In the genomic region with DNA sequence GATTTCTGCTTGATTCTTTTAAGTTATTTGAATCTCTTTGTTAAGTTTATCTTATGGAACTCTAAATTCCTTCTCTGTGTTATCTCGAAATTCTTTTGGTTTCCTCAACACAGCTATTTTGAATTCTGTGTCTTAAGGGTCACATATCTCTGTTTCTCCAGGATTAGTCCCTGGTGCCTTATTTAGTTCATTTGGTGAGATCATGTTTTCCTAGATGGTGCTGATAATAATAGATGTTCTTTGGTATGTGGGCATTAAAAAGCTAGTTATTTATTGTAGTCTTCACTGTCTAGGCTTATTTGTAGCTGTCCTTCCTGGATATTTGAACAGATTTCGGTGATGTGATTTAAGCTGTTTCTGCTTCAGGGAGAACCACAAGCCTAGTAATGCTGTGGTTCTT, we compare ENCODE assay signal across 17 cellular contexts.
DNase-seq lines count a peak whose midpoint lies in the region; ATAC-seq, FAIRE-seq and TF ChIP-seq lines count a peak whose summit lies in the region.
"Had no signal": no experiment of that assay in that cellular context is flagged by ENCODE, and none has a peak within 500 bp of the region (broad histone marks: within the 10 kb centered on the region; RNA-seq: fewer than 3 reads in every experiment).

No MANE protein-coding gene starts in this region.

- H3K18ac ChIP-seq in IMR-90 (ENCODE audit: low read depth, low read length), result no peak overlapping the region; the same call in 1 of the 2 replicates

- BruUV-seq in IMR-90 (replicated peaks; lab: Mats Ljungman, UMichigan), result no TSS peak
- no TSS peak for BruUV-seq in A673 (replicated peaks; lab: Mats Ljungman, UMichigan)

- no peak overlapping the region for H2AK9ac ChIP-seq in IMR-90 (replicated peaks; ENCODE audit: low read depth, low read length, poor library complexity)

- TF ChIP-seq POLR2A in IMR-90 (IDR thresholded peaks at IDR 0.05; ENCODE audit: low read depth, low read length), result no peak

- no peak overlapping the region for H3K14ac ChIP-seq in IMR-90 (replicated peaks; ENCODE audit: low read depth, low read length)

- H2AK5ac ChIP-seq in IMR-90 (ENCODE audit: low read depth, low read length), result no peak overlapping the region

- H3K4me2 ChIP-seq in IMR-90 (ENCODE audit: low read depth, low read length), result no peak overlapping the region; the same call in 1 of the 2 replicates
- no peak overlapping the region for H3K4me2 ChIP-seq in astrocyte (ENCODE audit: low read length)
- H3K4me2 ChIP-seq: A549; BLaER1 treated with 17β-estradiol and CSF1 and Interleukin-3, amounts not matched to agents 10 nM and 100 nM had no signal

- WGBS in IMR-90 (ENCODE audit: extremely low coverage in 2 of 2, insufficient read length in 1 of 2), 2 experiments, result no CpG with 5 or more reads among the region's 2 CpGs

- no peak overlapping the region for H2AFZ ChIP-seq in IMR-90 (replicated peaks; ENCODE audit: low read length, poor library complexity)
- H2AFZ ChIP-seq in astrocyte (ENCODE audit: low read depth, low read length), result no peak overlapping the region

- H3K4ac ChIP-seq in IMR-90 (ENCODE audit: low read depth, low read length), result no peak overlapping the region

- no peak overlapping the region; the same call in 2 of the 3 replicates for H2BK15ac ChIP-seq in IMR-90 (ENCODE audit: low read depth, low read length)

- H4K8ac ChIP-seq in IMR-90 (ENCODE audit: low read depth in 2 of 2, low read length in 2 of 2), result no peak overlapping the region

- H4K20me1 ChIP-seq in IMR-90 (ENCODE audit: insufficient read depth, low read length) (no peaks in the 10 kb centered on the region), astrocyte (ENCODE audit: insufficient read depth, low read length) (no peaks in the 10 kb centered on the region)
- H4K20me1 ChIP-seq: BLaER1 treated with 17β-estradiol and CSF1 and Interleukin-3, amounts not matched to agents 10 nM and 100 nM had no signal

- H3K27ac Mint-ChIP-seq in astrocyte (ENCODE audit: unreplicated experiment), result no peak overlapping the region
- H3K27ac Mint-ChIP-seq: B cell; CD8-positive, alpha-beta T cell had no signal

- H3K36me3 Mint-ChIP-seq in astrocyte (ENCODE audit: low read depth, unreplicated experiment), result no peaks in the 10 kb centered on the region
- H3K36me3 Mint-ChIP-seq: CD8-positive, alpha-beta T cell had no signal

- no peak overlapping the region for H4K5ac ChIP-seq in IMR-90 (ENCODE audit: low read depth, low read length)

- ATAC-seq in IMR-90 (ENCODE audit: low read depth), result no peak
- ATAC-seq: A549; CD8-positive, alpha-beta T cell had no signal

- H3K27ac ChIP-seq in IMR-90 (ENCODE audit: insufficient read depth, low read length) (no peak overlapping the region), astrocyte (ENCODE audit: low read depth, low read length) (no peak overlapping the region), A673 (ENCODE audit: low read depth, low read length, poor library complexity, severe bottlenecking) (no peak overlapping the region)
- H3K27ac ChIP-seq: A549; BLaER1 treated with 17β-estradiol and CSF1 and Interleukin-3, amounts not matched to agents 10 nM and 100 nM had no signal

- H3K4me3 ChIP-seq in IMR-90 (ENCODE audit: insufficient read depth, low read depth, low read length), result no peak overlapping the region
- H3K4me3 ChIP-seq in astrocyte (ENCODE audit: insufficient read depth, low read depth, low read length), result no peak overlapping the region
- no peak overlapping the region for H3K4me3 ChIP-seq in fibroblast of villous mesenchyme (ENCODE audit: low read depth, low read length)
- no peak overlapping the region for H3K4me3 ChIP-seq in A673 (ENCODE audit: low read depth, low read length, poor library complexity, severe bottlenecking)
- H3K4me3 ChIP-seq: A549; BLaER1 treated with 17β-estradiol and CSF1 and Interleukin-3, amounts not matched to agents 10 nM and 100 nM had no signal

- no peaks in the 10 kb centered on the region for H3K36me3 ChIP-seq in IMR-90 (ENCODE audit: control insufficient read depth, insufficient read depth, low read length)
- H3K36me3 ChIP-seq in astrocyte (ENCODE audit: insufficient read depth, low read length), result no peaks in the 10 kb centered on the region
- no peaks in the 10 kb centered on the region for H3K36me3 ChIP-seq in A673 (ENCODE audit: insufficient read depth, low read length, poor library complexity, severe bottlenecking)
- H3K36me3 ChIP-seq: BLaER1 treated with 17β-estradiol and CSF1 and Interleukin-3, amounts not matched to agents 10 nM and 100 nM had no signal

- H3K27me3 Mint-ChIP-seq in astrocyte (ENCODE audit: low read depth, unreplicated experiment), result no peaks in the 10 kb centered on the region
- H3K27me3 Mint-ChIP-seq: B cell had no signal

- no peaks in the 10 kb centered on the region for H3K9me3 Mint-ChIP-seq in astrocyte (ENCODE audit: unreplicated experiment)
- H3K9me3 Mint-ChIP-seq: CD8-positive, alpha-beta T cell had no signal

- no peak overlapping the region for H2BK120ac ChIP-seq in IMR-90 (ENCODE audit: low read depth, low read length)

- DNase-seq in IMR-90 (peak; percentile 20), astrocyte (ENCODE audit: low read depth) (peak; percentile 0), fibroblast of villous mesenchyme (ENCODE audit: low read depth) (peak; percentile 10), D341Med (ENCODE audit: low spot score) (no peak), SIG-M5 (lab: John Stamatoyannopoulos, UW) (no peak), A673 (ENCODE audit: low spot score) (no peak), activated gamma-delta T cell treated with Interleukin-2 at 50 U/mL for 16 hours (no peak)
- DNase-seq: Calu3; CD8-positive, alpha-beta T cell; GF-D8; GOT3; H7; KG1 had no signal

- no peaks in the 10 kb centered on the region for H3K9me1 ChIP-seq in IMR-90 (ENCODE audit: insufficient read depth, low read length)

- H3K4me1 Mint-ChIP-seq in astrocyte (ENCODE audit: low read depth, unreplicated experiment), result no peaks in the 10 kb centered on the region
- H3K4me1 Mint-ChIP-seq: B cell had no signal

- POLR2A ChIA-PET in IMR-90 (lab: Charles Lee; ENCODE audit: unreplicated experiment) (no interaction called here), A673 (lab: Charles Lee; ENCODE audit: low non-redundant PET) (no interaction called here)

- no peak overlapping the region for H2BK5ac ChIP-seq in IMR-90 (ENCODE audit: low read depth, low read length, poor library complexity, severe bottlenecking)

- H3K56ac ChIP-seq in IMR-90 (ENCODE audit: extremely low read depth, insufficient read depth, low read length), result no peak overlapping the region

- H3K9ac ChIP-seq in IMR-90 (ENCODE audit: low read depth, low read length) (no peak overlapping the region), astrocyte (ENCODE audit: low read length) (no peak overlapping the region)
- H3K9ac ChIP-seq: BLaER1 treated with 17β-estradiol and CSF1 and Interleukin-3, amounts not matched to agents 10 nM and 100 nM had no signal

- H3K27me3 ChIP-seq in IMR-90 (ENCODE audit: control insufficient read depth, insufficient read depth, low read length), result no peaks in the 10 kb centered on the region
- H3K27me3 ChIP-seq in astrocyte (ENCODE audit: insufficient read depth, low read length), result no peaks in the 10 kb centered on the region
- no peaks in the 10 kb centered on the region for H3K27me3 ChIP-seq in A673 (replicated peaks; ENCODE audit: insufficient read depth, low read depth, low read length, poor library complexity)
- H3K27me3 ChIP-seq: BLaER1 treated with 17β-estradiol and CSF1 and Interleukin-3, amounts not matched to agents 10 nM and 100 nM had no signal

- dilution Hi-C loops in IMR-90 (cut with HindIII; ENCODE audit: low sequenced_read_pairs, unreplicated experiment), result no loop called here

- no peak for FAIRE-seq in astrocyte (lab: Jason Lieb, UNC)
- FAIRE-seq: A549, HepG2 had no signal

- H3K9me3 ChIP-seq in IMR-90 (ENCODE audit: control insufficient read depth, insufficient read depth, low read length) (no peaks in the 10 kb centered on the region), astrocyte (ENCODE audit: insufficient read depth, low read depth, low read length) (peaks cover 2% of the 10 kb centered on the region), A673 (ENCODE audit: low read depth, low read length, poor library complexity, severe bottlenecking) (no peaks in the 10 kb centered on the region)
- H3K9me3 ChIP-seq: A549 had no signal

- CTCF ChIA-PET in IMR-90 (lab: Yijun Ruan, JAX), result interaction anchor here (0.5 to 1.2 kb wide), 2 partner anchors 10 to 26 kb away, joined by 3 to 5 read pairs; no protein-coding TSS in a partner anchor
- CTCF ChIA-PET in A673 (lab: Charles Lee), result no interaction called here

- no peak for TF ChIP-seq RAD21 in IMR-90 (IDR thresholded peaks at IDR 0.05; ENCODE audit: low read length)

- H3K4me3 Mint-ChIP-seq in astrocyte (ENCODE audit: unreplicated experiment), result no peak overlapping the region
- H3K4me3 Mint-ChIP-seq: B cell; CD8-positive, alpha-beta T cell had no signal

- in situ Hi-C loops in IMR-90 (cut with MboI; ENCODE audit: low sequenced_read_pairs), result no loop called here

- H3K23ac ChIP-seq in IMR-90 (ENCODE audit: low read depth, low read length), result no peak overlapping the region

- H3K79me1 ChIP-seq in IMR-90 (ENCODE audit: low read depth in 1 of 2, low read length in 2 of 2), result no peaks in the 10 kb centered on the region

- H3K79me2 ChIP-seq in astrocyte (ENCODE audit: insufficient read depth, low read length), result no peaks in the 10 kb centered on the region

- intact Hi-C loops in IMR-90 (cut with micrococcal nuclease) (no loop called here), A673 (cut with micrococcal nuclease; ENCODE audit: unreplicated experiment) (no loop called here)

- no peak overlapping the region for H4K91ac ChIP-seq in IMR-90 (ENCODE audit: insufficient read depth, low read depth, low read length)

- no peaks in the 10 kb centered on the region; the same call in 1 of the 2 replicates for H3K4me1 ChIP-seq in IMR-90 (ENCODE audit: control insufficient read depth, insufficient read depth, low read length)
- no peaks in the 10 kb centered on the region for H3K4me1 ChIP-seq in astrocyte (ENCODE audit: insufficient read depth, low read length)
- H3K4me1 ChIP-seq in A673 (ENCODE audit: insufficient read depth, low read length, poor library complexity, severe bottlenecking), result no peaks in the 10 kb centered on the region
- H3K4me1 ChIP-seq: A549; BLaER1 treated with 17β-estradiol and CSF1 and Interleukin-3, amounts not matched to agents 10 nM and 100 nM had no signal

- TF ChIP-seq CTCF in IMR-90 (conservative IDR thresholded peaks at IDR 0.05; ENCODE audit: low read depth, low read length) (no peak), astrocyte (IDR thresholded peaks at IDR 0.05; ENCODE audit: insufficient read depth, low read depth, low read length) (no peak), fibroblast of villous mesenchyme (IDR thresholded peaks at IDR 0.05; ENCODE audit: insufficient read depth, low read depth, low read length) (no peak), A673 (conservative IDR thresholded peaks at IDR 0.05; ENCODE audit: low read depth, low read length) (no peak)

- no peak overlapping the region for H2BK20ac ChIP-seq in IMR-90 (ENCODE audit: low read depth, low read length)

TF ChIP-seq in IMR-90, 13 proteins besides CTCF, POLR2A, EP300 and RAD21 (continues in another document):
- TF ChIP-seq MXI1 (IDR thresholded peaks at IDR 0.05; ENCODE audit: borderline replicate concordance, low read depth, low read length) (no peak), MAFK (IDR thresholded peaks at IDR 0.05; ENCODE audit: low read depth, low read length) (no peak), RFX5 (IDR thresholded peaks at IDR 0.05; ENCODE audit: low read depth, low read length) (no peak), FOS (IDR thresholded peaks at IDR 0.05; ENCODE audit: low read depth, low read length) (no peak)

Comparison
In these comparisons a context has a peak if more than half of its experiments do, and no peak if none do; other contexts are left out.
1. DNase-seq: peak in IMR-90 (single experiment), astrocyte (single experiment) and fibroblast of villous mesenchyme (single experiment); none in D341Med (single experiment), SIG-M5 (single experiment), A673 (single experiment) and activated gamma-delta T cell treated with Interleukin-2 at 50 U/mL for 16 hours (single experiment).